ENCODE assay signal across 8 cellular contexts in the genomic region with DNA sequence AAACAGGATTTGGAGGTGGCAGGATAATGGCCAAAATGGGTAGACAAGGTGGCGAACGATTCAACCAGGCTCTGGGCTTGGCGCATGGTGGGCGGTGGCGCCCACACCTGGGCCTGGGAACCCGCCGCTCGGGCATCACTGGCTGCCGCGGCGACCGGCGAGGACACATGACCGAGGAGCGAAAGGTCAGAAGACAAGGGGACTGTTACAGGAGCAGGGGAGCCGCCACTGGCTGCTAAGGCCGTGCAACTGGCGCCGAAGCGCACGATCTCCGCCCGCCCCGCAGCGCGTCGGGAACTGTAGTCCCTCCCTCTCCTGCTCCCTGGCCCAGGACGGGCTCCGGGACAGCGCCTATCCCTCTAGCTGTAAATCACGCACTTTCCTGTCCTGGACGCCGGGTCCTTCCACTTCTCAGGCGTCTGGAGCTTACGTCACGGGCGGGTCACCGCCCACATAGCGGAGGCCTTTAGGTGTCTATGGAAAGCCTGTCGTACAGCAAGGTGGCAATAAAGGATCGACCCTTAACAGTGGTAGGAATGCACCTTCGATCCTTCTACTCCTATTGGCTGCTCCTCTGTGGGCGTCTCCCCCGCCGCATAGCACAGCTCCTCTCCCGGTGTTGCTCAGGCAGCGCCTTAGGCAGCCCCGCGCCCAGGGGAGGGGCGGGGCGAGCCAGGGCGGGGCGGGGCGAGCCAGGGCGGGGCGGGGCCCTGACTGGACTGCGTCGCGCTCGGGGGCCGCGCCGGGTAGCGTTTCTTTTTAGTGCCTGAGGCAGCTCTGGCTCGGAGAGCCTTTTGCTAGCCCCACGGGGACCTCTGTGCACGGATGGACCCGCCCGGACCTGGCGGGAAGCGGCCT. TPM values are rescaled to one million over a fixed set of nuclear protein-coding genes. Genes with fewer than 3 reads are reported as not detected.
DNase-seq lines count a peak whose midpoint lies in the region; ATAC-seq and TF ChIP-seq lines count a peak whose summit lies in the region.

A gene with protein sequence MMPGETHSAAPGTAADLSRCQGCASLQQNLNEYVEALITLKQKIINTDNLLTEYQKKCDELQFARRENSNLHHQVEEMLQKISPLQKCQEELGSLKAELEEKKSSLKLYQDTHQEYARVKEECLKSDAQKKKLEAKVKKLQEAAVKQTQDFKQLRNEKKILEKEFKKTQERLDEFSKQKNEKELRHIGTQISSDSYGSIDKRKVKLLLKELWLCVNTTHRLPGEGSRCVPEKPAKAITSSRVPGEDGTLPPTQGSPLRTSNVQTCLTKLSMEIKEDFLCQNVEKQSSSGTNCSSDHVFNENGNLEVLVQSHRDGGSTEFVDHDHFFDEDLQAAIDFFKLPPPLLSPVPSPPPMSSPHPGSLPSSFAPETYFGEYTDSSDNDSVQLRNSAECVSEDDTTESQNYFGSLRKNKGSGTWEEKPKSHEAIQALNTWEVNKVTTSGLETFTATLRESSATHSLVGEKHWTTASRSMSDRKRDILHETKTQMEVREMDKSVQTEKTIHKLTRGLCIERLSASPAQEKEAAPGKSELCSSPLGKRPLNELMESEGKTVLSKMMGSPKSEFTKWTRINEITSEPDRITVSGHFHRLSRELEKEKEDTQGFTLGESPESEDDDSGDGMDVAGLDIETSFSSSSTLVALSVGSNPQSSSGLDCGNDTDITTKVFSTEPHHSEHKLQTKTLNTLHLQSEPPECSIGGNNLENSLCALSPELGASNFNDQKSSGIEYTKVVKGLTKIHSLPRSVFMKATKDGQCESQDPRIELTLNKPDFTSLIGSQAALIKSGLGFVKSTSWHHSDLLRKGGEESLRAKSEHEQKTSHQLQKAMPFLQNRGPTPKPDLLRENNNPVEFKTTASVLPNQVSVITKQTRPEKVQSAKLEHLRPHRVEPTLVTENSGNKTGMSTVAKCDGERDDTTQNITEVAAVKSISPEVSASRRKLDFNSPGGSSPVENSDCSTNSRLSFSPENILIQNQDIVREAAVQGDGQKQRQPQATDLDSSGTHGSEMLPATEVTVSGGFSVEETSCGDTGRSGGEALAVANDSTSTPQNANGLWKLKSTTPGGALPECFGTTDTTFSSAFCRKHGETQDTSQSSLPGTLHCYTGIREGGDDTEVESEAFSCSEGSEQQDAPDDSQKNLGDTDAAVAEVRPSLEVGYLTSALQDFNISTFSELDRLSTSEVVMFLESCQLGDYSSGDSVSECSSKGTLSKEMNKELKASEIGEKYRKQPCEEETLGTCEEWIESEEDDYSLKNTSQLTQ (N-terminal part only) (plus strand): TSS at position 717 of the 858 bp plus-strand sequence. CDS start 239 bp downstream, outside the sequence.

- DNase-seq in GM04504 (ENCODE audit: low read depth) (peak; percentile 96), NCI-H1048 (lab: John Stamatoyannopoulos, UW) (peak; percentile 92), SK-N-SH (peak; percentile 97), germinal center (ENCODE audit: low spot score) (peak; percentile 91), nucleus accumbens (lab: John Stamatoyannopoulos, UW) (peak; percentile 78 to 99 (median 96)), suprapubic skin (ENCODE audit: low spot score in 2 of 2) (peak; percentile 98 to 99)
- DNase-seq in activated naive CD4-positive, alpha-beta T cell treated with anti-CD3 and anti-CD28 coated beads, Interleukin-2, amount 50 U/mL, for 16 hours: peak; percentile 91

- H3K9me3 ChIP-seq in SK-N-SH: no peaks in the 10 kb centered on the region
- H3K9me3 ChIP-seq in suprapubic skin: no peaks in the 10 kb centered on the region

- H3K4me1 ChIP-seq in SK-N-SH (ENCODE audit: control insufficient read depth in 1 of 2, insufficient read depth in 2 of 2, low read depth in 1 of 2, low read length in 1 of 2) (peaks cover 18 to 23% of the 10 kb centered on the region in 2 experiments), suprapubic skin (peaks cover 51% of the 10 kb centered on the region)

- H4K20me1 ChIP-seq in SK-N-SH (ENCODE audit: insufficient read depth): peaks cover 42% of the 10 kb centered on the region

- WGBS in SK-N-SH (ENCODE audit: low lambda C conversion rate): 2% methylated on average over 34 of the region's 71 CpGs
- under 1% methylated on average over 32 of the region's 71 CpGs for WGBS in suprapubic skin

- no peaks in the 10 kb centered on the region for H3K9me2 ChIP-seq in SK-N-SH

- peak within 1 kb of the TSS; percentile 95 to 98 for H3K27ac ChIP-seq in SK-N-SH (ENCODE audit: low read depth in 2 of 2, low read length in 1 of 2)
- H3K27ac ChIP-seq in suprapubic skin: peak within 1 kb of the TSS; percentile 94

- H3K36me3 ChIP-seq in SK-N-SH (replicated peaks in 1 of 2; ENCODE audit: control insufficient read depth in 1 of 2, insufficient read depth in 2 of 2, low read length in 1 of 2) (no peaks in the 10 kb centered on the region), suprapubic skin (no peaks in the 10 kb centered on the region)

- TF ChIP-seq POLR2A in suprapubic skin (IDR thresholded peaks at IDR 0.05): peak in 1 of 2 donors; percentile 46

- H3K4me3 ChIP-seq in SK-N-SH (ENCODE audit: low read depth in 2 of 2, low read length in 1 of 2) (peak within 1 kb of the TSS; percentile 94 to 99), suprapubic skin (peak within 1 kb of the TSS; percentile 88)

- H3K4me2 ChIP-seq in SK-N-SH: peak within 1 kb of the TSS; percentile 95

- H2AFZ ChIP-seq in SK-N-SH (ENCODE audit: low read depth): peak within 1 kb of the TSS; percentile 95

- peaks cover 7% of the 10 kb centered on the region for H3F3A ChIP-seq in SK-N-SH (replicated peaks; ENCODE audit: insufficient read depth)

- TF ChIP-seq CTCF in SK-N-SH (IDR thresholded peaks at IDR 0.05) (no peak), suprapubic skin (IDR thresholded peaks at IDR 0.05) (no peak)

- CTCF ChIA-PET in SK-N-SH (lab: Yijun Ruan, JAX): interaction anchor here (1.0 to 6.5 kb wide), 11 partner anchors 15 to 1323 kb away, joined by 3 to 105 read pairs (median 4); a partner anchor contains a TSS

- TF ChIP-seq EP300 in SK-N-SH (IDR thresholded peaks at IDR 0.05; ENCODE audit: borderline replicate concordance in 1 of 2, low read depth in 1 of 2, low read length in 1 of 2) (no peak; a peak in 1 of 4 replicates), suprapubic skin (IDR thresholded peaks at IDR 0.05) (no peak)

- ATAC-seq in HG02571 (IDR thresholded peaks at IDR 0.05; ENCODE audit: unreplicated experiment): peak; percentile 81

- POLR2A ChIA-PET in SK-N-SH (lab: Yijun Ruan, JAX): interaction anchor here (0.7 to 1.3 kb wide), 3 partner anchors 14 to 1211 kb away, joined by 3 to 4 read pairs (median 3); a partner anchor contains a TSS

- H3K27me3 ChIP-seq in SK-N-SH (ENCODE audit: insufficient read depth) (no peaks in the 10 kb centered on the region), suprapubic skin (no peaks in the 10 kb centered on the region)

- H3K9ac ChIP-seq in SK-N-SH: peak within 1 kb of the TSS; percentile 80

- H3K79me2 ChIP-seq in SK-N-SH (ENCODE audit: insufficient read depth): peaks cover 47% of the 10 kb centered on the region

- no peak for TF ChIP-seq RAD21 in SK-N-SH (IDR thresholded peaks at IDR 0.05; ENCODE audit: low read length)

TF ChIP-seq in SK-N-SH, 30 proteins besides CTCF, POLR2A, EP300 and RAD21 (continues in another document):
- TF ChIP-seq, protein P1, sequence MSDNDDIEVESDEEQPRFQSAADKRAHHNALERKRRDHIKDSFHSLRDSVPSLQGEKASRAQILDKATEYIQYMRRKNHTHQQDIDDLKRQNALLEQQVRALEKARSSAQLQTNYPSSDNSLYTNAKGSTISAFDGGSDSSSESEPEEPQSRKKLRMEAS (IDR thresholded peaks at IDR 0.05; ENCODE audit: low read depth): peak; percentile 78; the same call in 1 of the 2 replicates
- TF ChIP-seq POLR2AphosphoS5 (IDR thresholded peaks at IDR 0.05; ENCODE audit: low read depth, low read length) (peak; percentile 91), YY1 (IDR thresholded peaks at IDR 0.05; ENCODE audit: low read depth) (no peak; the same call in 1 of the 2 replicates), MXI1 (IDR thresholded peaks at IDR 0.05; ENCODE audit: low read depth, low read length) (peak; percentile 87), ELF1 (IDR thresholded peaks at IDR 0.05) (peak; percentile 26; the same call in 1 of the 2 replicates), CHD2 (IDR thresholded peaks at IDR 0.05; ENCODE audit: low read length, partially characterized antibody) (peak; percentile 56), TAF1 (IDR thresholded peaks at IDR 0.05; ENCODE audit: borderline replicate concordance, low read depth, low read length) (peak; percentile 66; the same call in 1 of the 2 replicates)
- TF ChIP-seq, protein P2, sequence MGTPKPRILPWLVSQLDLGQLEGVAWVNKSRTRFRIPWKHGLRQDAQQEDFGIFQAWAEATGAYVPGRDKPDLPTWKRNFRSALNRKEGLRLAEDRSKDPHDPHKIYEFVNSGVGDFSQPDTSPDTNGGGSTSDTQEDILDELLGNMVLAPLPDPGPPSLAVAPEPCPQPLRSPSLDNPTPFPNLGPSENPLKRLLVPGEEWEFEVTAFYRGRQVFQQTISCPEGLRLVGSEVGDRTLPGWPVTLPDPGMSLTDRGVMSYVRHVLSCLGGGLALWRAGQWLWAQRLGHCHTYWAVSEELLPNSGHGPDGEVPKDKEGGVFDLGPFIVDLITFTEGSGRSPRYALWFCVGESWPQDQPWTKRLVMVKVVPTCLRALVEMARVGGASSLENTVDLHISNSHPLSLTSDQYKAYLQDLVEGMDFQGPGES (IDR thresholded peaks at IDR 0.05; ENCODE audit: low read depth, low read length): no peak
- TF ChIP-seq, protein P3, sequence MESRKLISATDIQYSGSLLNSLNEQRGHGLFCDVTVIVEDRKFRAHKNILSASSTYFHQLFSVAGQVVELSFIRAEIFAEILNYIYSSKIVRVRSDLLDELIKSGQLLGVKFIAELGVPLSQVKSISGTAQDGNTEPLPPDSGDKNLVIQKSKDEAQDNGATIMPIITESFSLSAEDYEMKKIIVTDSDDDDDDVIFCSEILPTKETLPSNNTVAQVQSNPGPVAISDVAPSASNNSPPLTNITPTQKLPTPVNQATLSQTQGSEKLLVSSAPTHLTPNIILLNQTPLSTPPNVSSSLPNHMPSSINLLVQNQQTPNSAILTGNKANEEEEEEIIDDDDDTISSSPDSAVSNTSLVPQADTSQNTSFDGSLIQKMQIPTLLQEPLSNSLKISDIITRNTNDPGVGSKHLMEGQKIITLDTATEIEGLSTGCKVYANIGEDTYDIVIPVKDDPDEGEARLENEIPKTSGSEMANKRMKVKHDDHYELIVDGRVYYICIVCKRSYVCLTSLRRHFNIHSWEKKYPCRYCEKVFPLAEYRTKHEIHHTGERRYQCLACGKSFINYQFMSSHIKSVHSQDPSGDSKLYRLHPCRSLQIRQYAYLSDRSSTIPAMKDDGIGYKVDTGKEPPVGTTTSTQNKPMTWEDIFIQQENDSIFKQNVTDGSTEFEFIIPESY (IDR thresholded peaks at IDR 0.05; ENCODE audit: borderline replicate concordance, low read depth): peak; percentile 17; the same call in 1 of the 2 replicates

RNA-seq across cellular contexts. Expression of the gene that starts here (rescaled TPM):
- polyA plus RNA-seq in SK-N-SH (2012; rRNA removed): 9.4 and 10.7 TPM in 2 replicates
- polyA plus RNA-seq in SK-N-SH (2012; cell fraction: cytosol; rRNA removed): 9.5 and 9.8 TPM in 2 replicates
- 10.1 and 20.4 TPM in 2 replicates for polyA plus RNA-seq in SK-N-SH (2012; cell fraction: nucleus; rRNA removed)
- total RNA-seq in suprapubic skin: 10 to 100 TPM; 17.6 to 27.4 (median 24.1) TPM

Comparison
In these comparisons a context has a peak if more than half of its experiments do, and no peak if none do; other contexts are left out.
1. Peak in every context shown above with its lines: DNase-seq, ATAC-seq, H3K4me3 ChIP-seq and H3K27ac ChIP-seq.